28 cellular contexts compared by ENCODE assay signal in genomic region chrX:53153581-53153980, GRCh38. TPM values are rescaled to one million over a fixed set of nuclear protein-coding genes. Genes with fewer than 3 reads are reported as not detected.
A peak's percentile ranks its signal among the peaks of the same experiment; 100 is the strongest.
DNase-seq lines count a peak whose midpoint lies in the region; ATAC-seq, FAIRE-seq and TF ChIP-seq lines count a peak whose summit lies in the region.
"Had no signal": no experiment of that assay in that cellular context is flagged by ENCODE, and none has a peak within 500 bp of the region (broad histone marks: within the 10 kb centered on the region; RNA-seq: fewer than 3 reads in every experiment).

No MANE protein-coding gene starts in this region.

- H3K4me3 Mint-ChIP-seq in astrocyte (ENCODE audit: unreplicated experiment) = no peak overlapping the region
- H3K4me3 Mint-ChIP-seq: CD14-positive monocyte; CD4-positive, alpha-beta memory T cell; CD4-positive, CD25-positive, alpha-beta regulatory T cell; CD8-positive, alpha-beta memory T cell had no signal

- CTCF ChIA-PET in OCI-LY7 (lab: Charles Lee; ENCODE audit: unreplicated experiment) = no interaction called here

- H3K27ac ChIP-seq in astrocyte (ENCODE audit: low read depth, low read length) = no peak overlapping the region
- peak overlapping the region; percentile 51 to 79 (median 76) for H3K27ac ChIP-seq in gastrocnemius medialis
- H3K27ac ChIP-seq in OCI-LY7 (ENCODE audit: low read depth, low read length, poor library complexity, severe bottlenecking) = no peak overlapping the region
- H3K27ac ChIP-seq in testis = no peak overlapping the region
- H3K27ac ChIP-seq: BLaER1 had no signal

- DNase-seq in GM18507 (ENCODE audit: extremely low spot score, insufficient read length, low read depth) (no peak), astrocyte (ENCODE audit: low read depth) (no peak), myocyte (ENCODE audit: low read depth) (peak; percentile 10), gastrocnemius medialis (peak; percentile 55 to 77), OCI-LY7 (ENCODE audit: low spot score) (no peak), testis (no peak)
- DNase-seq: 8988T; ACHN; BE2C; C1 segment of cervical spinal cord; CD4-positive, alpha-beta memory T cell; CD4-positive, CD25-positive, alpha-beta regulatory T cell; CD8-positive, alpha-beta memory T cell; COR-L47; DMS 273 treated with DMSO at 0.1 percent for 48 hours; DMS153; DMS53; DMS79; DND-41; EL; GF-D8 had no signal

- FAIRE-seq in GM18507 (lab: Jason Lieb, UNC) = peak; percentile 45
- peak; percentile 73 for FAIRE-seq in astrocyte (lab: Jason Lieb, UNC)
- FAIRE-seq: A204.1, G401.6, GM12891 had no signal

- H3K36me3 ChIP-seq in astrocyte (ENCODE audit: insufficient read depth, low read length) = no peaks in the 10 kb centered on the region
- no peaks in the 10 kb centered on the region for H3K36me3 ChIP-seq in gastrocnemius medialis
- no peaks in the 10 kb centered on the region; the same call in 1 of the 2 replicates for H3K36me3 ChIP-seq in OCI-LY7 (ENCODE audit: insufficient read depth, low read length)
- no peaks in the 10 kb centered on the region for H3K36me3 ChIP-seq in testis (ENCODE audit: low read depth, missing control alignments)
- H3K36me3 ChIP-seq: BE2C, BLaER1 had no signal

- H3K27me3 Mint-ChIP-seq in astrocyte (ENCODE audit: low read depth, unreplicated experiment) = no peaks in the 10 kb centered on the region
- H3K27me3 Mint-ChIP-seq: CD4-positive, alpha-beta memory T cell; CD4-positive, CD25-positive, alpha-beta regulatory T cell; CD8-positive, alpha-beta memory T cell had no signal

- H2AFZ ChIP-seq in astrocyte (ENCODE audit: low read depth, low read length) = no peak overlapping the region
- H2AFZ ChIP-seq in OCI-LY7 (ENCODE audit: low read length) = no peak overlapping the region

- H3K79me2 ChIP-seq in astrocyte (ENCODE audit: insufficient read depth, low read length) (no peaks in the 10 kb centered on the region), OCI-LY7 (ENCODE audit: insufficient read depth, low read depth, low read length) (no peaks in the 10 kb centered on the region)

- ATAC-seq in gastrocnemius medialis = peak; percentile 92
- no peak for ATAC-seq in GM21717 (IDR thresholded peaks at IDR 0.05; ENCODE audit: unreplicated experiment)
- ATAC-seq in HG02938 (IDR thresholded peaks at IDR 0.05; ENCODE audit: unreplicated experiment) = no peak

- H3K4me2 ChIP-seq in astrocyte (ENCODE audit: low read length) (no peak overlapping the region), OCI-LY7 (ENCODE audit: low read length) (no peak overlapping the region)
- H3K4me2 ChIP-seq: BLaER1 had no signal

- TF ChIP-seq CTCF in astrocyte (IDR thresholded peaks at IDR 0.05; ENCODE audit: insufficient read depth, low read depth, low read length) = no peak
- TF ChIP-seq CTCF in gastrocnemius medialis (IDR thresholded peaks at IDR 0.05 in 4 of 5, conservative IDR thresholded peaks at IDR 0.05 in 1 of 5) = no peak
- no peak for TF ChIP-seq CTCF in OCI-LY7 (conservative IDR thresholded peaks at IDR 0.05; ENCODE audit: low read length)
- TF ChIP-seq CTCF in testis (IDR thresholded peaks at IDR 0.05) = no peak

- H3K27ac Mint-ChIP-seq in astrocyte (ENCODE audit: unreplicated experiment) = no peak overlapping the region
- H3K27ac Mint-ChIP-seq: CD14-positive monocyte; CD4-positive, alpha-beta memory T cell; CD4-positive, CD25-positive, alpha-beta regulatory T cell; CD8-positive, alpha-beta memory T cell had no signal

- no peak overlapping the region for H3K4me3 ChIP-seq in astrocyte (ENCODE audit: insufficient read depth, low read depth, low read length)
- no peak overlapping the region for H3K4me3 ChIP-seq in gastrocnemius medialis
- no peak overlapping the region for H3K4me3 ChIP-seq in OCI-LY7 (ENCODE audit: low read depth, low read length, poor library complexity, severe bottlenecking)
- H3K4me3 ChIP-seq in testis = no peak overlapping the region
- H3K4me3 ChIP-seq: BLaER1 had no signal

- H3K9me3 Mint-ChIP-seq in astrocyte (ENCODE audit: unreplicated experiment) = no peaks in the 10 kb centered on the region
- H3K9me3 Mint-ChIP-seq: CD4-positive, alpha-beta memory T cell; CD8-positive, alpha-beta memory T cell had no signal

- 90% methylated on average over 1 of the region's 1 CpG; no CpG with 5 or more reads in 1 of the 2 donors for WGBS in testis, 2 donors

- POLR2A ChIA-PET in OCI-LY7 (lab: Charles Lee) = no interaction called here

- H4K20me1 ChIP-seq in astrocyte (ENCODE audit: insufficient read depth, low read length) (no peaks in the 10 kb centered on the region), OCI-LY7 (ENCODE audit: insufficient read depth, low read length) (no peaks in the 10 kb centered on the region)
- H4K20me1 ChIP-seq: BLaER1 had no signal

- H3K4me1 ChIP-seq in astrocyte (ENCODE audit: insufficient read depth, low read length) (no peaks in the 10 kb centered on the region), gastrocnemius medialis (peaks cover 7 to 31% of the 10 kb centered on the region in 2 donors), OCI-LY7 (ENCODE audit: insufficient read depth, low read length, poor library complexity, severe bottlenecking) (no peaks in the 10 kb centered on the region), testis (no peaks in the 10 kb centered on the region)
- H3K4me1 ChIP-seq: BE2C, BLaER1 had no signal

- no TSS peak for BruUV-seq in OCI-LY7 (replicated peaks; lab: Mats Ljungman, UMichigan)

- no peaks in the 10 kb centered on the region for H3K9me3 ChIP-seq in astrocyte (ENCODE audit: insufficient read depth, low read depth, low read length)
- no peaks in the 10 kb centered on the region for H3K9me3 ChIP-seq in gastrocnemius medialis
- no peaks in the 10 kb centered on the region for H3K9me3 ChIP-seq in OCI-LY7 (ENCODE audit: low read length)
- no peaks in the 10 kb centered on the region for H3K9me3 ChIP-seq in testis
- H3K9me3 ChIP-seq: BE2C had no signal

- peaks cover 5% of the 10 kb centered on the region for H3K36me3 Mint-ChIP-seq in astrocyte (ENCODE audit: low read depth, unreplicated experiment)
- H3K36me3 Mint-ChIP-seq: CD14-positive monocyte had no signal

- no peaks in the 10 kb centered on the region for H3K4me1 Mint-ChIP-seq in astrocyte (ENCODE audit: low read depth, unreplicated experiment)
- H3K4me1 Mint-ChIP-seq: CD14-positive monocyte; CD4-positive, alpha-beta memory T cell; CD8-positive, alpha-beta memory T cell had no signal

- intact Hi-C loops in gastrocnemius medialis (cut with DNase I; ENCODE audit: low total_unique reads) = no loop called here
- intact Hi-C loops in OCI-LY7 (cut with micrococcal nuclease; ENCODE audit: unreplicated experiment) = no loop called here
- intact Hi-C loops in testis (cut with DNase I; ENCODE audit: low total_unique reads) = no loop called here

- in situ Hi-C loops in gastrocnemius medialis (cut with MboI; ENCODE audit: low sequenced_read_pairs in 4 of 4) = no loop called here

- H3K27me3 ChIP-seq in astrocyte (ENCODE audit: insufficient read depth, low read length) (no peaks in the 10 kb centered on the region), gastrocnemius medialis (no peaks in the 10 kb centered on the region), testis (no peaks in the 10 kb centered on the region)
- H3K27me3 ChIP-seq: BE2C, BLaER1 had no signal

- no peaks in the 10 kb centered on the region for H3K9me2 ChIP-seq in OCI-LY7 (ENCODE audit: insufficient read depth, low read length)

- H3K9ac ChIP-seq in astrocyte (ENCODE audit: low read length) = no peak overlapping the region
- H3K9ac ChIP-seq: BLaER1 had no signal

- no peak for TF ChIP-seq POLR2A in gastrocnemius medialis (IDR thresholded peaks at IDR 0.05)
- TF ChIP-seq POLR2A in testis (IDR thresholded peaks at IDR 0.05) = no peak

RNA-seq across cellular contexts. Expression of gene KANTR, which starts 59.6 kb away (rescaled TPM):
- total RNA-seq in astrocyte (5.9 and 6.8 TPM in 2 replicates), myocyte (3.3 and 4.2 TPM in 2 replicates), gastrocnemius medialis (10 to 100 TPM in 2 of 4 donors, 1 to 10 TPM in 2; 3.0 to 13.0 (median 7.4) TPM), OCI-LY7 (2022) (26.2 and 32.9 TPM in 2 replicates), testis (10 to 100 TPM; 39.3 to 46.1 TPM)
- 1.9 TPM for polyA plus RNA-seq in myocyte (2012)
- 23.2 and 28.3 TPM in 2 replicates for total RNA-seq in OCI-LY7 (2014; rRNA removed; shearing (Covaris generic))
- polyA plus RNA-seq in testis (ENCODE audit: insufficient read depth, low read depth, low replicate concordance) = 3.0 TPM

Comparison
In these comparisons a context has a peak if more than half of its experiments do, and no peak if none do; other contexts are left out.
1. DNase-seq: peak in myocyte (single experiment) and gastrocnemius medialis (2 of 2); none in GM18507 (single experiment), astrocyte (single experiment), OCI-LY7 (single experiment) and testis (single experiment).
2. H3K27ac ChIP-seq: peak in gastrocnemius medialis (4 of 4); none in astrocyte (single experiment), OCI-LY7 (single experiment) and testis (0 of 2).
3. ATAC-seq: peak in gastrocnemius medialis (2 of 2); none in GM21717 (single experiment) and HG02938 (single experiment).